ENCODE assay signal across 18 cellular contexts in genomic region chr18:9418047-9418690, GRCh38. TPM values are rescaled to one million over a fixed set of nuclear protein-coding genes. Genes with fewer than 3 reads are reported as not detected.
DNase-seq lines count a peak whose midpoint lies in the region; ATAC-seq and TF ChIP-seq lines count a peak whose summit lies in the region.
"Had no signal": no experiment of that assay in that cellular context is flagged by ENCODE, and none has a peak within 500 bp of the region (broad histone marks: within the 10 kb centered on the region; RNA-seq: fewer than 3 reads in every experiment).

No MANE protein-coding gene starts in this region.

- no peak overlapping the region for H3K4me3 Mint-ChIP-seq in activated T-cell treated with anti-CD3 and anti-CD28 coated beads, Interleukin-2, amount 50 U/mL, for 72 hours
- H3K4me3 Mint-ChIP-seq: activated CD4-positive, alpha-beta T cell treated with anti-CD3 and anti-CD28 coated beads for 36 hours had no signal

- H3K4me1 ChIP-seq in BE2C = no peaks in the 10 kb centered on the region
- H3K4me1 ChIP-seq in mucosa of descending colon (ENCODE audit: low read depth) = no peaks in the 10 kb centered on the region
- H3K4me1 ChIP-seq: right lobe of liver had no signal

- no peaks in the 10 kb centered on the region for H3K27me3 ChIP-seq in BE2C
- H3K27me3 ChIP-seq: BLaER1, right lobe of liver had no signal

- H3K4me3 ChIP-seq in BE2C (ENCODE audit: low read depth, low read length) (no peak overlapping the region), mucosa of descending colon (no peak overlapping the region)
- H3K4me3 ChIP-seq: BLaER1, lung, right lobe of liver had no signal

- intact Hi-C loops in mucosa of descending colon (cut with DNase I, micrococcal nuclease) = no loop called here

- no peaks in the 10 kb centered on the region for H3K36me3 Mint-ChIP-seq in activated T-cell treated with anti-CD3 and anti-CD28 coated beads, Interleukin-2, amount 50 U/mL, for 72 hours (ENCODE audit: insufficient read depth in 2 of 2)

- ATAC-seq in HG03432 (IDR thresholded peaks at IDR 0.05; ENCODE audit: unreplicated experiment) (peak; percentile 49), esophagus mucosa (peak; percentile 86), mucosa of descending colon (peak; percentile 76)
- no peak for ATAC-seq in activated T-cell treated with anti-CD3 and anti-CD28 coated beads, Interleukin-2, amount 50 U/mL, for 72 hours (replicated peaks in 1 of 2)
- ATAC-seq: activated CD4-positive, alpha-beta T cell treated with anti-CD3 and anti-CD28 coated beads for 36 hours had no signal

- TF ChIP-seq CTCF in BE2C (IDR thresholded peaks at IDR 0.05; ENCODE audit: low read depth, low read length) = 0 out of 2 replicates have a peak, but pooled peaks have one; percentile 5
- TF ChIP-seq CTCF in mucosa of descending colon (IDR thresholded peaks at IDR 0.05) = no peak

- H3K36me3 ChIP-seq in BE2C = no peaks in the 10 kb centered on the region
- no peaks in the 10 kb centered on the region for H3K36me3 ChIP-seq in mucosa of descending colon (ENCODE audit: low read depth)
- H3K36me3 ChIP-seq: BLaER1, right lobe of liver had no signal

- H3K27me3 Mint-ChIP-seq in activated T-cell treated with anti-CD3 and anti-CD28 coated beads, Interleukin-2, amount 50 U/mL, for 72 hours (ENCODE audit: low read depth) = no peaks in the 10 kb centered on the region
- H3K27me3 Mint-ChIP-seq: activated CD4-positive, alpha-beta T cell treated with anti-CD3 and anti-CD28 coated beads for 36 hours had no signal

- H3K4me1 Mint-ChIP-seq in activated T-cell treated with anti-CD3 and anti-CD28 coated beads, Interleukin-2, amount 50 U/mL, for 72 hours (ENCODE audit: low read depth) = no peaks in the 10 kb centered on the region
- H3K4me1 Mint-ChIP-seq: activated CD4-positive, alpha-beta T cell treated with anti-CD3 and anti-CD28 coated beads for 36 hours had no signal

- H3K9me3 Mint-ChIP-seq in activated T-cell treated with anti-CD3 and anti-CD28 coated beads, Interleukin-2, amount 50 U/mL, for 72 hours = no peaks in the 10 kb centered on the region

- H3K9me3 ChIP-seq in BE2C (no peaks in the 10 kb centered on the region), mucosa of descending colon (no peaks in the 10 kb centered on the region)
- H3K9me3 ChIP-seq: BLaER1, right lobe of liver had no signal

- DNase-seq in BE2C (peak; percentile 21), mucosa of descending colon (peak in 1 of 3 donors; percentile 41), NCI-H510A treated with DMSO at 0.1 percent for 48 hours (lab: John Stamatoyannopoulos, UW) (no peak), retina (no peak), COLO829 (ENCODE audit: low spot score) (no peak)
- DNase-seq in activated T-cell treated with anti-CD3 and anti-CD28 coated beads, Interleukin-2, amount 50 U/mL, for 72 hours = no peak
- DNase-seq: activated CD4-positive, alpha-beta T cell treated with anti-CD3 and anti-CD28 coated beads for 36 hours; activated naive CD4-positive, alpha-beta T cell treated with anti-CD3 and anti-CD28 coated beads, Interleukin-2, amount 50 U/mL, for 16 hours; anterior cingulate cortex; foreskin melanocyte; hippocampal formation; right lobe of liver; stimulated activated CD4-positive, alpha-beta T cell treated with anti-CD3 and anti-CD28 coated beads, Interleukin-15, amount 100 ng/mL, for 24 hours; stimulated activated CD8-positive, alpha-beta memory T cell treated with anti-CD3 and anti-CD28 coated beads, Interleukin-4, amount 100 ng/mL, for 48 hours had no signal

- no peak overlapping the region for H3K27ac Mint-ChIP-seq in activated T-cell treated with anti-CD3 and anti-CD28 coated beads, Interleukin-2, amount 50 U/mL, for 72 hours
- H3K27ac Mint-ChIP-seq: activated CD4-positive, alpha-beta T cell treated with anti-CD3 and anti-CD28 coated beads for 36 hours had no signal

RNA-seq across cellular contexts. Expression of gene RALBP1, which starts 57.1 kb away (rescaled TPM):
- 31.7 TPM for polyA plus RNA-seq in BE2C (2012; ENCODE audit: insufficient read depth, insufficient read length, low read depth)
- total RNA-seq in esophagus mucosa = 93.7 TPM
- 10 to 100 TPM; 51.1 to 80.3 (median 51.1) TPM for total RNA-seq in mucosa of descending colon
- total RNA-seq in activated T-cell treated with anti-CD3 and anti-CD28 coated beads, Interleukin-2, amount 50 U/mL, for 72 hours = 10 to 100 TPM; 48.4 to 58.7 TPM

Comparison
In these comparisons a context has a peak if more than half of its experiments do, and no peak if none do; other contexts are left out.
1. ATAC-seq: peak in HG03432 (single experiment), esophagus mucosa (single experiment) and mucosa of descending colon (single experiment); none in activated T-cell treated with anti-CD3 and anti-CD28 coated beads, Interleukin-2, amount 50 U/mL, for 72 hours (0 of 2).